ENCODE assay signal across 8 cellular contexts in genomic region chr5:1008451-1009358, GRCh38. TPM values are rescaled to one million over a fixed set of nuclear protein-coding genes. Genes with fewer than 3 reads are reported as not detected.
DNase-seq lines count a peak whose midpoint lies in the region; ATAC-seq and TF ChIP-seq lines count a peak whose summit lies in the region.

A gene with protein sequence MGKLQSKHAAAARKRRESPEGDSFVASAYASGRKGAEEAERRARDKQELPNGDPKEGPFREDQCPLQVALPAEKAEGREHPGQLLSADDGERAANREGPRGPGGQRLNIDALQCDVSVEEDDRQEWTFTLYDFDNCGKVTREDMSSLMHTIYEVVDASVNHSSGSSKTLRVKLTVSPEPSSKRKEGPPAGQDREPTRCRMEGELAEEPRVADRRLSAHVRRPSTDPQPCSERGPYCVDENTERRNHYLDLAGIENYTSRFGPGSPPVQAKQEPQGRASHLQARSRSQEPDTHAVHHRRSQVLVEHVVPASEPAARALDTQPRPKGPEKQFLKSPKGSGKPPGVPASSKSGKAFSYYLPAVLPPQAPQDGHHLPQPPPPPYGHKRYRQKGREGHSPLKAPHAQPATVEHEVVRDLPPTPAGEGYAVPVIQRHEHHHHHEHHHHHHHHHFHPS (plus strand): TSS chr5:1008802. CDS start chr5:1009058, 256 bp downstream.

- no peaks in the 10 kb centered on the region for H3K36me3 Mint-ChIP-seq in activated T-cell treated with anti-CD3 and anti-CD28 coated beads, Interleukin-2, amount 50 U/mL, for 24 hours (ENCODE audit: low read depth)
- no peaks in the 10 kb centered on the region for H3K36me3 Mint-ChIP-seq in progenitor cell of endocrine pancreas (ENCODE audit: insufficient read depth)

- peak within 1 kb of the TSS; percentile 6 for H3K27ac Mint-ChIP-seq in activated T-cell treated with anti-CD3 and anti-CD28 coated beads, Interleukin-2, amount 50 U/mL, for 24 hours
- H3K27ac Mint-ChIP-seq in progenitor cell of endocrine pancreas: peak within 1 kb of the TSS; percentile 45

- no peaks in the 10 kb centered on the region for H3K9me3 Mint-ChIP-seq in activated T-cell treated with anti-CD3 and anti-CD28 coated beads, Interleukin-2, amount 50 U/mL, for 24 hours
- no peaks in the 10 kb centered on the region for H3K9me3 Mint-ChIP-seq in progenitor cell of endocrine pancreas (ENCODE audit: low read depth)

- no peak for ATAC-seq in GM21737 (IDR thresholded peaks at IDR 0.05; ENCODE audit: unreplicated experiment)

- H3K4me3 Mint-ChIP-seq in activated T-cell treated with anti-CD3 and anti-CD28 coated beads, Interleukin-2, amount 50 U/mL, for 24 hours: peak within 1 kb of the TSS; percentile 53
- H3K4me3 Mint-ChIP-seq in progenitor cell of endocrine pancreas (ENCODE audit: low read depth): peak within 1 kb of the TSS; percentile 77

- H3K27me3 Mint-ChIP-seq in activated T-cell treated with anti-CD3 and anti-CD28 coated beads, Interleukin-2, amount 50 U/mL, for 24 hours: peaks cover 65% of the 10 kb centered on the region
- peaks cover 32% of the 10 kb centered on the region for H3K27me3 Mint-ChIP-seq in progenitor cell of endocrine pancreas

- intact Hi-C loops in head of caudate nucleus (cut with DNase I): no loop called here

- peaks cover 25% of the 10 kb centered on the region for H3K4me1 Mint-ChIP-seq in activated T-cell treated with anti-CD3 and anti-CD28 coated beads, Interleukin-2, amount 50 U/mL, for 24 hours (ENCODE audit: low read depth)
- peaks cover 22% of the 10 kb centered on the region for H3K4me1 Mint-ChIP-seq in progenitor cell of endocrine pancreas (ENCODE audit: low read depth)

- peak; percentile 74 for TF ChIP-seq CTCF in progenitor cell of endocrine pancreas (IDR thresholded peaks at IDR 0.05; ENCODE audit: unreplicated experiment)

- DNase-seq in activated gamma-delta T cell treated with Interleukin-2 at 50 U/mL for 16 hours (peak; percentile 29), activated gamma-delta T cell (lab: John Stamatoyannopoulos, UW) (no peak), NCI-H1105 (lab: John Stamatoyannopoulos, UW) (peak; percentile 29), head of caudate nucleus (peak in 30 of 42 donors; percentile 0 to 44 (median 10)), progenitor cell of endocrine pancreas (ENCODE audit: low spot score, unreplicated experiment) (peak; percentile 72), SKM-1 (lab: John Stamatoyannopoulos, UW; ENCODE audit: unreplicated experiment) (no peak)
- peak; percentile 78 for DNase-seq in activated T-cell treated with anti-CD3 and anti-CD28 coated beads, Interleukin-2, amount 50 U/mL, for 24 hours

RNA-seq across cellular contexts. Expression of the gene that starts here (rescaled TPM):
- total RNA-seq in progenitor cell of endocrine pancreas: 23.9 and 28.3 TPM in 2 replicates

Comparison
In these comparisons a context has a peak if more than half of its experiments do, and no peak if none do; other contexts are left out.
1. DNase-seq: peak in activated gamma-delta T cell treated with Interleukin-2 at 50 U/mL for 16 hours (single experiment), NCI-H1105 (single experiment), activated T-cell treated with anti-CD3 and anti-CD28 coated beads, Interleukin-2, amount 50 U/mL, for 24 hours (single experiment), head of caudate nucleus (30 of 42) and progenitor cell of endocrine pancreas (single experiment); none in activated gamma-delta T cell (single experiment) and SKM-1 (single experiment).